In the genomic region with DNA sequence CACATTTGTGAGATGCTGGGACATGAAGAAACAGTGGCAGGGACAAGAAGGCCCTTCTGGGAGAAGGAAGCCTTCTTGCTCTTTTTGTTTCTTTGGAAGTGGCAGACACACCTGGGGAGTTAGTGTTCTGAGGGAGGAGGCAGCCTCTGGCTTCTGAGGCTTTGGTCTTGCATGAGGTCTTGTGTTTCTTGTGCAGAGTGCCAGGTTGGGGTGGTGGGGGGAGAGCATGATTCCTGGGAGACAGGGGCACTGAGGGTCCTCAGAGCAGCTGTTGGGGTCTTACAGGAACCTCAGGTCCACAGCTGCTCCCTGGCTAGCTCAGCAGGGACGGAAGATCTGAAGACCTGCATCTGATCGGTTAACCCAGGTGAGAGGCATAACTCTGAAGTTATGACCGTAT, we compare ENCODE assay signal across 25 cellular contexts.
"Had no signal": no experiment of that assay in that cellular context is flagged by ENCODE, and none has a peak within 500 bp of the region (broad histone marks: within the 10 kb centered on the region; RNA-seq: fewer than 3 reads in every experiment).

No MANE protein-coding gene starts in this region.

- H3K4me3 Mint-ChIP-seq: natural killer cell, type B pancreatic cell had no signal

- H3K9me3 ChIP-seq: lower lobe of right lung, pancreas, testis had no signal

- H3K27ac ChIP-seq: epithelial cell of prostate, foreskin keratinocyte, gastroesophageal sphincter, heart left ventricle, hepatocyte, left ventricle myocardium inferior, lower lobe of right lung, pancreas, testis, tibial artery had no signal

- H3K27me3 ChIP-seq: foreskin keratinocyte, hepatocyte, pancreas, testis, tibial artery had no signal

- H3K36me3 Mint-ChIP-seq: natural killer cell, type B pancreatic cell had no signal

- H3K4me1 ChIP-seq: foreskin keratinocyte, gastroesophageal sphincter, heart left ventricle, left ventricle myocardium inferior, lower lobe of right lung, pancreas, testis, tibial artery had no signal

- H3K4me1 Mint-ChIP-seq: natural killer cell had no signal

- H3K36me3 ChIP-seq: gastroesophageal sphincter, heart left ventricle, left ventricle myocardium inferior, lower lobe of right lung, pancreas, tibial artery had no signal

- H3K27ac Mint-ChIP-seq: natural killer cell, progenitor cell of endocrine pancreas, type B pancreatic cell had no signal

- H3K4me3 ChIP-seq: gastroesophageal sphincter, heart left ventricle, hepatocyte, left ventricle myocardium inferior, lower lobe of right lung, pancreas, smooth muscle cell, testis, tibial artery had no signal

- ATAC-seq: esophagus mucosa, foreskin keratinocyte, gastroesophageal sphincter, heart left ventricle, left colon, lower lobe of right lung, natural killer cell, pancreas, sciatic nerve had no signal

- DNase-seq: cortex of kidney; effector CD4-positive, alpha-beta T cell; foreskin keratinocyte; heart left ventricle; left colon; left ventricle myocardium inferior; lower lobe of right lung; natural killer cell; pancreas; stimulated activated CD4-positive, alpha-beta T cell treated with anti-CD3 and anti-CD28 coated beads, Interleukin-12 subunit alpha, Interleukin-12 subunit beta, amount 100 ng/mL, for 4 hours; stimulated activated CD4-positive, alpha-beta T cell treated with anti-CD3 and anti-CD28 coated beads, Interleukin-1b, Interleukin-23, amount 100 ng/mL, for 48 hours; stimulated activated CD4-positive, alpha-beta T cell treated with anti-CD3 and anti-CD28 coated beads, Interleukin-4, amount 100 ng/mL, for 1 hour; stimulated activated CD8-positive, alpha-beta memory T cell treated with anti-CD3 and anti-CD28 coated beads, Interleukin-4, amount 100 ng/mL, for 48 hours; stimulated activated naive CD4-positive, alpha-beta T cell treated with Interleukin-2 at 50 U/mL for 16 hours; substantia nigra; testis; tibial artery had no signal

- H3K9me3 Mint-ChIP-seq: natural killer cell, type B pancreatic cell had no signal
